1 cellular context compared by ENCODE assay signal in the genomic region with DNA sequence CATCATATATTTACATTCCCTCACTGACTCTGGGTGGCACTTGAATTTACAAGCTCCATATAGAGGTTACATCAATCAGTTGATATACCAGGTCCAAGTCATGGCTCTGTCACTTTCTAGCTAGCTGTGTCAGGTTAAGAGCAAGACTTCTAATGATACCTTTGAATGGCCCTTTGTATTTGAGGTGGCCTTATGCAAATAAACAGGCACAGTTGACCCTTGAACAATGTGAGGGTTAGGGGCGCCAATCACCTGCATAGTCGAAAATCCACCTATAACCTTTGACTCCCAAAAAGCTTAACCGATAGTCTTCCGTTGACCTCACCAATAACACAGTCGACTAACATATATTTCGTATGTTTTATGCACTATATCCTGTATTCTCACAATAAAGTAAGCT.
A peak's percentile ranks its signal among the peaks of the same experiment; 100 is the strongest.
TF ChIP-seq lines count a peak whose summit lies in the region.

No MANE protein-coding gene starts in this region.

TF ChIP-seq in HepG2, 621 proteins besides CTCF, POLR2A, EP300 and RAD21 (continued from another document):
- TF ChIP-seq, protein P1, sequence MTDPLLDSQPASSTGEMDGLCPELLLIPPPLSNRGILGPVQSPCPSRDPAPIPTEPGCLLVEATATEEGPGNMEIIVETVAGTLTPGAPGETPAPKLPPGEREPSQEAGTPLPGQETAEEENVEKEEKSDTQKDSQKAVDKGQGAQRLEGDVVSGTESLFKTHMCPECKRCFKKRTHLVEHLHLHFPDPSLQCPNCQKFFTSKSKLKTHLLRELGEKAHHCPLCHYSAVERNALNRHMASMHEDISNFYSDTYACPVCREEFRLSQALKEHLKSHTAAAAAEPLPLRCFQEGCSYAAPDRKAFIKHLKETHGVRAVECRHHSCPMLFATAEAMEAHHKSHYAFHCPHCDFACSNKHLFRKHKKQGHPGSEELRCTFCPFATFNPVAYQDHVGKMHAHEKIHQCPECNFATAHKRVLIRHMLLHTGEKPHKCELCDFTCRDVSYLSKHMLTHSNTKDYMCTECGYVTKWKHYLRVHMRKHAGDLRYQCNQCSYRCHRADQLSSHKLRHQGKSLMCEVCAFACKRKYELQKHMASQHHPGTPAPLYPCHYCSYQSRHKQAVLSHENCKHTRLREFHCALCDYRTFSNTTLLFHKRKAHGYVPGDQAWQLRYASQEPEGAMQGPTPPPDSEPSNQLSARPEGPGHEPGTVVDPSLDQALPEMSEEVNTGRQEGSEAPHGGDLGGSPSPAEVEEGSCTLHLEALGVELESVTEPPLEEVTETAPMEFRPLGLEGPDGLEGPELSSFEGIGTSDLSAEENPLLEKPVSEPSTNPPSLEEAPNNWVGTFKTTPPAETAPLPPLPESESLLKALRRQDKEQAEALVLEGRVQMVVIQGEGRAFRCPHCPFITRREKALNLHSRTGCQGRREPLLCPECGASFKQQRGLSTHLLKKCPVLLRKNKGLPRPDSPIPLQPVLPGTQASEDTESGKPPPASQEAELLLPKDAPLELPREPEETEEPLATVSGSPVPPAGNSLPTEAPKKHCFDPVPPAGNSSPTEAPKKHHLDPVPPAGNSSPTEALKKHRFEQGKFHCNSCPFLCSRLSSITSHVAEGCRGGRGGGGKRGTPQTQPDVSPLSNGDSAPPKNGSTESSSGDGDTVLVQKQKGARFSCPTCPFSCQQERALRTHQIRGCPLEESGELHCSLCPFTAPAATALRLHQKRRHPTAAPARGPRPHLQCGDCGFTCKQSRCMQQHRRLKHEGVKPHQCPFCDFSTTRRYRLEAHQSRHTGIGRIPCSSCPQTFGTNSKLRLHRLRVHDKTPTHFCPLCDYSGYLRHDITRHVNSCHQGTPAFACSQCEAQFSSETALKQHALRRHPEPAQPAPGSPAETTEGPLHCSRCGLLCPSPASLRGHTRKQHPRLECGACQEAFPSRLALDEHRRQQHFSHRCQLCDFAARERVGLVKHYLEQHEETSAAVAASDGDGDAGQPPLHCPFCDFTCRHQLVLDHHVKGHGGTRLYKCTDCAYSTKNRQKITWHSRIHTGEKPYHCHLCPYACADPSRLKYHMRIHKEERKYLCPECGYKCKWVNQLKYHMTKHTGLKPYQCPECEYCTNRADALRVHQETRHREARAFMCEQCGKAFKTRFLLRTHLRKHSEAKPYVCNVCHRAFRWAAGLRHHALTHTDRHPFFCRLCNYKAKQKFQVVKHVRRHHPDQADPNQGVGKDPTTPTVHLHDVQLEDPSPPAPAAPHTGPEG (CRISPR knock-in tag; IDR thresholded peaks at IDR 0.05), result no peak
- TF ChIP-seq ZFP37 (CRISPR knock-in tag; IDR thresholded peaks at IDR 0.05; ENCODE audit: borderline replicate concordance) (no peak), NR3C1 (CRISPR knock-in tag; IDR thresholded peaks at IDR 0.05) (no peak), SALL1 (CRISPR knock-in tag; IDR thresholded peaks at IDR 0.05) (peak; percentile 68; the same call in 1 of the 2 replicates), CBX1 (IDR thresholded peaks at IDR 0.05; ENCODE audit: low read depth) (no peak)
